16 cellular contexts compared by ENCODE assay signal in genomic region chr2:30695749-30696148, GRCh38.
DNase-seq lines count a peak whose midpoint lies in the region; ATAC-seq and TF ChIP-seq lines count a peak whose summit lies in the region.
"Had no signal": no experiment of that assay in that cellular context is flagged by ENCODE, and none has a peak within 500 bp of the region (broad histone marks: within the 10 kb centered on the region; RNA-seq: fewer than 3 reads in every experiment).

No MANE protein-coding gene starts in this region.

- intact Hi-C loops in activated T-helper 2 cell treated with anti-CD3 and anti-CD28 coated beads, Interferon-gamma antibody, Interleukin-2, Interleukin-4, amounts not matched to agents 10 μg/mL and 5 μg/mL and 100 μg/mL, durations not matched to agents 14 hours and 24 hours and 36 hours (cut with micrococcal nuclease): no loop called here

- H3K27ac Mint-ChIP-seq in activated CD8-positive, alpha-beta memory T cell treated with anti-CD3 and anti-CD28 coated beads, Interleukin-2, amount 10 ng/mL, durations not matched to agents 7 days and 5 days: no peak overlapping the region
- no peak overlapping the region for H3K27ac Mint-ChIP-seq in activated T-helper 2 cell treated with anti-CD3 and anti-CD28 coated beads, Interferon-gamma antibody, Interleukin-2, Interleukin-4, amounts not matched to agents 10 μg/mL and 5 μg/mL and 100 μg/mL, durations not matched to agents 14 hours and 24 hours and 36 hours
- H3K27ac Mint-ChIP-seq: CD8-positive, alpha-beta memory T cell had no signal

- H3K4me3 ChIP-seq in thoracic aorta: no peak overlapping the region
- H3K4me3 ChIP-seq: BLaER1, HAP-1 had no signal

- peak; percentile 11 for DNase-seq in activated CD8-positive, alpha-beta memory T cell treated with anti-CD3 and anti-CD28 coated beads, Interleukin-2, amount 10 ng/mL, durations not matched to agents 7 days and 5 days
- DNase-seq in activated CD8-positive, alpha-beta memory T cell treated with anti-CD3 and anti-CD28 coated beads for 24 hours: no peak
- DNase-seq in activated T-helper 2 cell treated with anti-CD3 and anti-CD28 coated beads, Interferon-gamma antibody, Interleukin-2, Interleukin-4, amounts not matched to agents 10 μg/mL and 5 μg/mL and 100 μg/mL, durations not matched to agents 14 hours and 24 hours and 36 hours (ENCODE audit: low spot score): peak; percentile 4
- DNase-seq in mesenteric fat pad (ENCODE audit: low spot score) (peak; percentile 60), thoracic aorta (ENCODE audit: low spot score) (no peak), NCI-H2029 (lab: John Stamatoyannopoulos, UW) (no peak)
- DNase-seq: 8988T; AML-193; Caco-2; CD8-positive, alpha-beta memory T cell; DMS53; GF-D8 had no signal

- H3K9me3 Mint-ChIP-seq in activated CD8-positive, alpha-beta memory T cell treated with anti-CD3 and anti-CD28 coated beads, Interleukin-2, amount 10 ng/mL, durations not matched to agents 7 days and 5 days (ENCODE audit: low read depth): no peaks in the 10 kb centered on the region
- peaks cover 1% of the 10 kb centered on the region for H3K9me3 Mint-ChIP-seq in activated T-helper 2 cell treated with anti-CD3 and anti-CD28 coated beads, Interferon-gamma antibody, Interleukin-2, Interleukin-4, amounts not matched to agents 10 μg/mL and 5 μg/mL and 100 μg/mL, durations not matched to agents 14 hours and 24 hours and 36 hours

- no peak for TF ChIP-seq CTCF in thoracic aorta (IDR thresholded peaks at IDR 0.05)

- H3K36me3 ChIP-seq in thoracic aorta: no peaks in the 10 kb centered on the region
- H3K36me3 ChIP-seq: BLaER1, HAP-1 had no signal

- H3K4me3 Mint-ChIP-seq in activated CD8-positive, alpha-beta memory T cell treated with anti-CD3 and anti-CD28 coated beads, Interleukin-2, amount 10 ng/mL, durations not matched to agents 7 days and 5 days: no peak overlapping the region
- no peak overlapping the region for H3K4me3 Mint-ChIP-seq in activated T-helper 2 cell treated with anti-CD3 and anti-CD28 coated beads, Interferon-gamma antibody, Interleukin-2, Interleukin-4, amounts not matched to agents 10 μg/mL and 5 μg/mL and 100 μg/mL, durations not matched to agents 14 hours and 24 hours and 36 hours (ENCODE audit: low read depth)
- H3K4me3 Mint-ChIP-seq: CD8-positive, alpha-beta memory T cell had no signal

- no peaks in the 10 kb centered on the region for H3K27me3 ChIP-seq in thoracic aorta (replicated peaks; ENCODE audit: insufficient read depth)
- H3K27me3 ChIP-seq: BLaER1 had no signal

- no peak for ATAC-seq in activated CD8-positive, alpha-beta memory T cell treated with anti-CD3 and anti-CD28 coated beads, Interleukin-2, amount 10 ng/mL, durations not matched to agents 7 days and 5 days
- ATAC-seq in thoracic aorta (ENCODE audit: insufficient number of reproducible peaks, low FRiP score, low read depth) (no peak), HG03045 (IDR thresholded peaks at IDR 0.05; ENCODE audit: unreplicated experiment) (no peak)

- H3K4me1 Mint-ChIP-seq in activated CD8-positive, alpha-beta memory T cell treated with anti-CD3 and anti-CD28 coated beads, Interleukin-2, amount 10 ng/mL, durations not matched to agents 7 days and 5 days: no peaks in the 10 kb centered on the region
- H3K4me1 Mint-ChIP-seq in activated T-helper 2 cell treated with anti-CD3 and anti-CD28 coated beads, Interferon-gamma antibody, Interleukin-2, Interleukin-4, amounts not matched to agents 10 μg/mL and 5 μg/mL and 100 μg/mL, durations not matched to agents 14 hours and 24 hours and 36 hours (ENCODE audit: low read depth): no peaks in the 10 kb centered on the region
- H3K4me1 Mint-ChIP-seq: CD8-positive, alpha-beta memory T cell had no signal

- H3K27me3 Mint-ChIP-seq in activated CD8-positive, alpha-beta memory T cell treated with anti-CD3 and anti-CD28 coated beads, Interleukin-2, amount 10 ng/mL, durations not matched to agents 7 days and 5 days: peaks cover 6% of the 10 kb centered on the region
- H3K27me3 Mint-ChIP-seq in activated T-helper 2 cell treated with anti-CD3 and anti-CD28 coated beads, Interferon-gamma antibody, Interleukin-2, Interleukin-4, amounts not matched to agents 10 μg/mL and 5 μg/mL and 100 μg/mL, durations not matched to agents 14 hours and 24 hours and 36 hours (ENCODE audit: low read depth): peaks cover 4% of the 10 kb centered on the region

- CTCF ChIA-PET in activated CD8-positive, alpha-beta memory T cell treated with anti-CD3 and anti-CD28 coated beads, Interleukin-2, amount 10 ng/mL, durations not matched to agents 7 days and 5 days (lab: Charles Lee): interaction anchor here (0.8 to 7.8 kb wide), 4 partner anchors 9 to 531 kb away, joined by 4 to 28 read pairs (median 5); no protein-coding TSS in a partner anchor

- peaks cover 18 to 47% of the 10 kb centered on the region in 2 donors for H3K4me1 ChIP-seq in thoracic aorta (ENCODE audit: control insufficient read depth in 1 of 2, low read depth in 2 of 2)
- H3K4me1 ChIP-seq: BLaER1, Caco-2, HAP-1 had no signal

- H3K9me3 ChIP-seq in thoracic aorta: no peaks in the 10 kb centered on the region
- H3K9me3 ChIP-seq: HAP-1 had no signal

- peak overlapping the region; percentile 97 to 99 for H3K27ac ChIP-seq in thoracic aorta
- H3K27ac ChIP-seq: BLaER1, HL-60 had no signal

- no peaks in the 10 kb centered on the region for H3K36me3 Mint-ChIP-seq in activated CD8-positive, alpha-beta memory T cell treated with anti-CD3 and anti-CD28 coated beads, Interleukin-2, amount 10 ng/mL, durations not matched to agents 7 days and 5 days
- H3K36me3 Mint-ChIP-seq in activated T-helper 2 cell treated with anti-CD3 and anti-CD28 coated beads, Interferon-gamma antibody, Interleukin-2, Interleukin-4, amounts not matched to agents 10 μg/mL and 5 μg/mL and 100 μg/mL, durations not matched to agents 14 hours and 24 hours and 36 hours (ENCODE audit: low read depth): no peaks in the 10 kb centered on the region
- H3K36me3 Mint-ChIP-seq: CD8-positive, alpha-beta memory T cell had no signal

Comparison
In these comparisons a context has a peak if more than half of its experiments do, and no peak if none do; other contexts are left out.
1. DNase-seq: peak in activated CD8-positive, alpha-beta memory T cell treated with anti-CD3 and anti-CD28 coated beads, Interleukin-2, amount 10 ng/mL, durations not matched to agents 7 days and 5 days (single experiment), activated T-helper 2 cell treated with anti-CD3 and anti-CD28 coated beads, Interferon-gamma antibody, Interleukin-2, Interleukin-4, amounts not matched to agents 10 μg/mL and 5 μg/mL and 100 μg/mL, durations not matched to agents 14 hours and 24 hours and 36 hours (single experiment) and mesenteric fat pad (single experiment); none in activated CD8-positive, alpha-beta memory T cell treated with anti-CD3 and anti-CD28 coated beads for 24 hours (single experiment), thoracic aorta (single experiment) and NCI-H2029 (single experiment).